Comparison of ENCODE assay signal across 8 cellular contexts in the genomic region with DNA sequence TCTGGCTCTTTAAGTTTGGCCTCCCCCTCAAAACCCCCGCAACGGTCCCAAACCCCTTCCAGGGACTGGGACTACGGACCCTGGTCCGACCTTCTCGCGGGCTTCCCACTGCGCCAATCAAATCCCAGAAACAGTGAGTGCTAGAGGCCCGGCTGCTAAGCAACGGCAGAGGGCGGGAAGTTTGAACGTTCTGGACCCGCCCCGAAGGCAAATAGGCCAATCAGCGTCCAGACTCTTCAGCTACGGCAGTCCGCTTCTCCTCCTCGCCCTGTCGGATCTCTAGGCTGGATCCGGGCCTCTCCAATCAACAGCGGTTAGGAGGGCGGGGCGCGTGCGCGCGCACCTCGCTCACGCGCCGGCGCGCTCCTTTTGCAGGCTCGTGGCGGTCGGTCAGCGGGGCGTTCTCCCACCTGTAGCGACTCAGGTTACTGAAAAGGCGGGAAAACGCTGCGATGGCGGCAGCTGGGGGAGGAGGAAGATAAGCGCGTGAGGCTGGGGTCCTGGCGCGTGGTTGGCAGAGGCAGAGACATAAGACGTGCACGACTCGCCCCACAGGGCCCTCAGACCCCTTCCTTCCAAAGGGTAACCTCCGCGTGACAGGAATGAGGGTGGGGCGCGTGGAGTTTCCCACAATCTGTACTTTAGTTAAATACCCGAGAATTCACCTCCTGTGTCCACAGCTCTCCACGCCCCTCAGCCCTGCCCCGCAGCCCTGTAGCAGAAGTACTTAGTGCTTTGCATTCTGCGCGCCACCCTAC. TPM values are rescaled to one million over a fixed set of nuclear protein-coding genes. Genes with fewer than 3 reads are reported as not detected.
DNase-seq lines count a peak whose midpoint lies in the region; ATAC-seq and TF ChIP-seq lines count a peak whose summit lies in the region.

Gene MSH5, plus strand, starts transcription at position 367 of the 758 bp plus-strand sequence. CDS start 462 bp downstream, outside the sequence.

- H3K79me2 ChIP-seq in DOHH2 (ENCODE audit: control insufficient read depth, low read length) (peaks cover 48% of the 10 kb centered on the region), Karpas-422 (ENCODE audit: low read length) (peaks cover 34% of the 10 kb centered on the region)

- H3K27ac Mint-ChIP-seq in activated T-helper 17 cell treated with anti-CD3 and anti-CD28 coated beads, Interleukin-2, amount 50 U/mL, for 72 hours = peak within 1 kb of the TSS; percentile 94
- peak within 1 kb of the TSS; percentile 91 to 99 for H3K27ac Mint-ChIP-seq in natural killer cell

- no peaks in the 10 kb centered on the region for H3K9me3 Mint-ChIP-seq in activated T-helper 17 cell treated with anti-CD3 and anti-CD28 coated beads, Interleukin-2, amount 50 U/mL, for 72 hours
- H3K9me3 Mint-ChIP-seq in natural killer cell = no peaks in the 10 kb centered on the region

- H3K4me3 Mint-ChIP-seq in activated T-helper 17 cell treated with anti-CD3 and anti-CD28 coated beads, Interleukin-2, amount 50 U/mL, for 72 hours = peak within 1 kb of the TSS; percentile 98
- peak within 1 kb of the TSS; percentile 97 for H3K4me3 Mint-ChIP-seq in natural killer cell

- ATAC-seq in GM21825 (IDR thresholded peaks at IDR 0.05; ENCODE audit: unreplicated experiment) = peak; percentile 56
- peak; percentile 89 for ATAC-seq in activated T-helper 17 cell treated with anti-CD3 and anti-CD28 coated beads, Interleukin-2, amount 50 U/mL, for 72 hours (replicated peaks)
- ATAC-seq in natural killer cell = peak; percentile 74 to 95 (median 89)

- H3F3A ChIP-seq in DOHH2 (ENCODE audit: control insufficient read depth, insufficient read depth) = peaks cover 29% of the 10 kb centered on the region

- CTCF ChIA-PET in RWPE1 (lab: Yijun Ruan, JAX) = interaction anchor here (0.6 to 1.7 kb wide), 4 partner anchors 30 to 57 kb away, joined by 3 to 5 read pairs (median 4); no protein-coding TSS in a partner anchor

- intact Hi-C loops in natural killer cell (cut with micrococcal nuclease) = loop anchor here (2.0 to 10.0 kb wide), 6 partner anchors 58 to 195 kb away; partner anchors contain the start of genes ATP6V1G2, BAG6, DDX39B and GPANK1

- H3K36me3 Mint-ChIP-seq in activated T-helper 17 cell treated with anti-CD3 and anti-CD28 coated beads, Interleukin-2, amount 50 U/mL, for 72 hours (ENCODE audit: low read depth) = peaks cover 66% of the 10 kb centered on the region
- no peaks in the 10 kb centered on the region for H3K36me3 Mint-ChIP-seq in natural killer cell

- H3K4me3 ChIP-seq in DOHH2 (ENCODE audit: low read length) = peak within 1 kb of the TSS; percentile 84
- peak within 1 kb of the TSS; percentile 85 for H3K4me3 ChIP-seq in Karpas-422 (ENCODE audit: low read length)

- no peak within 1 kb of the TSS; the same call in 1 of the 2 replicates for H2AFZ ChIP-seq in Karpas-422 (ENCODE audit: low read length)

- H3K4me2 ChIP-seq in DOHH2 (ENCODE audit: low read length) (peak within 1 kb of the TSS; percentile 93), Karpas-422 (ENCODE audit: low read depth, low read length, poor library complexity, severe bottlenecking) (peak within 1 kb of the TSS; percentile 79)

- H3K4me1 Mint-ChIP-seq in activated T-helper 17 cell treated with anti-CD3 and anti-CD28 coated beads, Interleukin-2, amount 50 U/mL, for 72 hours = peaks cover 33% of the 10 kb centered on the region
- peaks cover 60 to 71% of the 10 kb centered on the region in 2 donors for H3K4me1 Mint-ChIP-seq in natural killer cell

- peak within 1 kb of the TSS; percentile 96 for H3K27ac ChIP-seq in DOHH2 (ENCODE audit: low read depth, low read length)
- H3K27ac ChIP-seq in Karpas-422 (ENCODE audit: low read length) = peak within 1 kb of the TSS; percentile 95
- peak within 1 kb of the TSS; percentile 96 for H3K27ac ChIP-seq in RWPE1

- H3K9me3 ChIP-seq in DOHH2 (ENCODE audit: control insufficient read depth, insufficient read depth, low read length) = no peaks in the 10 kb centered on the region
- H3K9me3 ChIP-seq in Karpas-422 (ENCODE audit: low read length) = no peaks in the 10 kb centered on the region

- peaks cover 57% of the 10 kb centered on the region for H3K36me3 ChIP-seq in DOHH2 (ENCODE audit: control insufficient read depth, low read length)
- 0 out of 2 replicates have a peak, but pooled peaks cover 4% of the 10 kb centered on the region for H3K36me3 ChIP-seq in Karpas-422 (ENCODE audit: insufficient read depth, low read length)

- peak within 1 kb of the TSS; percentile 83 for H3K9ac ChIP-seq in Karpas-422 (ENCODE audit: low read length)

- H3K27me3 ChIP-seq in DOHH2 (ENCODE audit: control insufficient read depth, low read length) (no peaks in the 10 kb centered on the region), Karpas-422 (ENCODE audit: low read length) (no peaks in the 10 kb centered on the region)

- no peaks in the 10 kb centered on the region for H3K27me3 Mint-ChIP-seq in activated T-helper 17 cell treated with anti-CD3 and anti-CD28 coated beads, Interleukin-2, amount 50 U/mL, for 72 hours
- no peaks in the 10 kb centered on the region for H3K27me3 Mint-ChIP-seq in natural killer cell (ENCODE audit: low read depth in 2 of 2)

- POLR2A ChIA-PET in RWPE1 (lab: Yijun Ruan, JAX; ENCODE audit: low non-redundant PET) = interaction anchor here (0.6 to 0.7 kb wide), 2 partner anchors 13 to 67 kb away, joined by 3 to 4 read pairs; partner anchors contain the start of gene LSM2

- H3K4me1 ChIP-seq in DOHH2 (ENCODE audit: control insufficient read depth, low read length) = peaks cover 62% of the 10 kb centered on the region
- peaks cover 55% of the 10 kb centered on the region for H3K4me1 ChIP-seq in Karpas-422 (ENCODE audit: low read length)

- DNase-seq in Karpas-422 (peak; percentile 100), RWPE1 (ENCODE audit: low spot score) (peak; percentile 99), fibroblast of peridontal ligament (ENCODE audit: extremely low read depth) (peak; percentile 98), natural killer cell (peak; percentile 95)
- peak; percentile 91 to 94 (median 92) for DNase-seq in stimulated activated naive CD4-positive, alpha-beta T cell (lab: John Stamatoyannopoulos, UW)

- H4K20me1 ChIP-seq in DOHH2 (ENCODE audit: control insufficient read depth, insufficient read depth, low read depth, low read length) (no peaks in the 10 kb centered on the region), Karpas-422 (ENCODE audit: insufficient read depth, low read depth, low read length) (no peaks in the 10 kb centered on the region)

- no peak for TF ChIP-seq CTCF in DOHH2 (IDR thresholded peaks at IDR 0.05; ENCODE audit: low read depth, low read length, poor library complexity, severe bottlenecking)
- TF ChIP-seq CTCF in RWPE1 (conservative IDR thresholded peaks at IDR 0.05; ENCODE audit: low read depth) = no peak
- TF ChIP-seq CTCF in natural killer cell (IDR thresholded peaks at IDR 0.05) = no peak

- no peaks in the 10 kb centered on the region for H3K9me2 ChIP-seq in DOHH2 (replicated peaks; ENCODE audit: control insufficient read depth, low read length)
- H3K9me2 ChIP-seq in Karpas-422 (replicated peaks; ENCODE audit: insufficient read depth, low read length) = no peaks in the 10 kb centered on the region

RNA-seq across cellular contexts. Expression of gene MSH5, which starts in this region (rescaled TPM):
- total RNA-seq in Karpas-422 (2014; rRNA removed; shearing (Covaris generic); ENCODE audit: low replicate concordance) = 30.5 and 58.4 TPM in 2 replicates
- total RNA-seq in activated T-helper 17 cell treated with anti-CD3 and anti-CD28 coated beads, Interleukin-2, amount 50 U/mL, for 72 hours = 10 to 100 TPM; 78.9 to 82.6 TPM
- 10 to 100 TPM; 28.2 to 44.6 (median 43.7) TPM for total RNA-seq in natural killer cell

Comparison
In these comparisons a context has a peak if more than half of its experiments do, and no peak if none do; other contexts are left out.
1. Peak in every context shown above with its lines: DNase-seq, ATAC-seq, H3K4me3 ChIP-seq and H3K27ac ChIP-seq.